Comparison of ENCODE assay signal across 12 cellular contexts in genomic region chr6:1893470-1894130, GRCh38.
A peak's percentile ranks its signal among the peaks of the same experiment; 100 is the strongest.
DNase-seq lines count a peak whose midpoint lies in the region; TF ChIP-seq lines count a peak whose summit lies in the region.
"Had no signal": no experiment of that assay in that cellular context is flagged by ENCODE, and none has a peak within 500 bp of the region (broad histone marks: within the 10 kb centered on the region; RNA-seq: fewer than 3 reads in every experiment).

No MANE protein-coding gene starts in this region.

- intact Hi-C loops in activated T-helper 2 cell treated with anti-CD3 and anti-CD28 coated beads, Interferon-gamma antibody, Interleukin-2, Interleukin-4, amounts not matched to agents 10 μg/mL and 5 μg/mL and 100 μg/mL, durations not matched to agents 14 hours and 24 hours and 36 hours (cut with micrococcal nuclease): loop anchor here (5.0 kb wide), 2 partner anchors 209 to 304 kb away; no protein-coding TSS in a partner anchor

- H3K36me3 ChIP-seq in endodermal cell (ENCODE audit: control insufficient read depth, insufficient read depth, low read length): no peaks in the 10 kb centered on the region

- 73 to 76% methylated on average over 7 to 11 of the region's 11 CpGs for WGBS in endodermal cell (ENCODE audit: insufficient coverage in 1 of 2, insufficient read length in 1 of 2), 2 experiments

- H3K4me3 ChIP-seq in GM12865 (ENCODE audit: low read depth, low read length) (no peak overlapping the region), endodermal cell (ENCODE audit: low read length) (no peak overlapping the region)
- H3K4me3 ChIP-seq: body of pancreas had no signal

- no peak overlapping the region for H3K27ac ChIP-seq in endodermal cell (ENCODE audit: low read depth, low read length)

- H3K4me1 ChIP-seq in endodermal cell (ENCODE audit: control insufficient read depth, insufficient read depth, low read length): peaks cover 2% of the 10 kb centered on the region

- peak; percentile 2 for TF ChIP-seq CTCF in GM12865 (IDR thresholded peaks at IDR 0.05; ENCODE audit: insufficient read depth, low read depth, low read length, missing control alignments)
- TF ChIP-seq CTCF in endodermal cell (conservative IDR thresholded peaks at IDR 0.05): peak; percentile 76
- TF ChIP-seq CTCF in progenitor cell of endocrine pancreas (IDR thresholded peaks at IDR 0.05; ENCODE audit: unreplicated experiment): peak; percentile 38

- H3K4me1 Mint-ChIP-seq in endodermal cell (peaks cover 8% of the 10 kb centered on the region), progenitor cell of endocrine pancreas (ENCODE audit: low read depth) (peaks cover 9% of the 10 kb centered on the region)
- H3K4me1 Mint-ChIP-seq in activated T-helper 2 cell treated with anti-CD3 and anti-CD28 coated beads, Interferon-gamma antibody, Interleukin-2, Interleukin-4, amounts not matched to agents 10 μg/mL and 5 μg/mL and 100 μg/mL, durations not matched to agents 14 hours and 24 hours and 36 hours (ENCODE audit: low read depth): peaks cover 8% of the 10 kb centered on the region

- no peaks in the 10 kb centered on the region for H3K27me3 ChIP-seq in endodermal cell (ENCODE audit: control insufficient read depth, insufficient read depth, low read length, poor library complexity, severe bottlenecking)
- H3K27me3 ChIP-seq: body of pancreas had no signal

- no peak overlapping the region for H3K9ac ChIP-seq in endodermal cell (ENCODE audit: extremely low read depth, low read length, poor library complexity, severe bottlenecking)

- no peaks in the 10 kb centered on the region for H3K9me3 ChIP-seq in endodermal cell (ENCODE audit: control insufficient read depth, low read length)
- H3K9me3 ChIP-seq: body of pancreas had no signal

- no peaks in the 10 kb centered on the region for H3K36me3 Mint-ChIP-seq in endodermal cell (ENCODE audit: low read depth)
- no peaks in the 10 kb centered on the region for H3K36me3 Mint-ChIP-seq in progenitor cell of endocrine pancreas (ENCODE audit: insufficient read depth)
- H3K36me3 Mint-ChIP-seq in activated T-helper 2 cell treated with anti-CD3 and anti-CD28 coated beads, Interferon-gamma antibody, Interleukin-2, Interleukin-4, amounts not matched to agents 10 μg/mL and 5 μg/mL and 100 μg/mL, durations not matched to agents 14 hours and 24 hours and 36 hours (ENCODE audit: low read depth): no peaks in the 10 kb centered on the region

- no peak overlapping the region for H3K27ac Mint-ChIP-seq in endodermal cell
- no peak overlapping the region for H3K27ac Mint-ChIP-seq in progenitor cell of endocrine pancreas
- H3K27ac Mint-ChIP-seq in activated T-helper 2 cell treated with anti-CD3 and anti-CD28 coated beads, Interferon-gamma antibody, Interleukin-2, Interleukin-4, amounts not matched to agents 10 μg/mL and 5 μg/mL and 100 μg/mL, durations not matched to agents 14 hours and 24 hours and 36 hours: no peak overlapping the region
- H3K27ac Mint-ChIP-seq: activated T-helper 1 cell treated with anti-CD3 and anti-CD28 coated beads, Interleukin-12 subunit alpha, Interleukin-12 subunit beta, Interleukin-2, Interleukin-4 antibody, amounts not matched to agents 30 ng/mL and 10 ng/mL and 1 ng/mL, durations not matched to agents 14 hours and 24 hours and 36 hours had no signal

- H3K27me3 Mint-ChIP-seq in endodermal cell (ENCODE audit: insufficient read depth): no peaks in the 10 kb centered on the region
- H3K27me3 Mint-ChIP-seq in progenitor cell of endocrine pancreas: peaks cover 11% of the 10 kb centered on the region
- H3K27me3 Mint-ChIP-seq in activated T-helper 2 cell treated with anti-CD3 and anti-CD28 coated beads, Interferon-gamma antibody, Interleukin-2, Interleukin-4, amounts not matched to agents 10 μg/mL and 5 μg/mL and 100 μg/mL, durations not matched to agents 14 hours and 24 hours and 36 hours (ENCODE audit: low read depth): no peaks in the 10 kb centered on the region

- H3K4me3 Mint-ChIP-seq in endodermal cell (no peak overlapping the region), progenitor cell of endocrine pancreas (ENCODE audit: low read depth) (no peak overlapping the region)
- no peak overlapping the region for H3K4me3 Mint-ChIP-seq in activated T-helper 2 cell treated with anti-CD3 and anti-CD28 coated beads, Interferon-gamma antibody, Interleukin-2, Interleukin-4, amounts not matched to agents 10 μg/mL and 5 μg/mL and 100 μg/mL, durations not matched to agents 14 hours and 24 hours and 36 hours (ENCODE audit: low read depth)
- H3K4me3 Mint-ChIP-seq: activated T-helper 1 cell treated with anti-CD3 and anti-CD28 coated beads, Interleukin-12 subunit alpha, Interleukin-12 subunit beta, Interleukin-2, Interleukin-4 antibody, amounts not matched to agents 30 ng/mL and 10 ng/mL and 1 ng/mL, durations not matched to agents 14 hours and 24 hours and 36 hours had no signal

- no peak for DNase-seq in GM12865 (ENCODE audit: low read depth)
- DNase-seq in NCI-H69 (lab: John Stamatoyannopoulos, UW): peak; percentile 27
- DNase-seq in endodermal cell: peak; percentile 79
- no peak for DNase-seq in progenitor cell of endocrine pancreas (ENCODE audit: low spot score, unreplicated experiment)
- no peak for DNase-seq in amniotic stem cell (lab: John Stamatoyannopoulos, UW)
- no peak for DNase-seq in DMS79 (lab: John Stamatoyannopoulos, UW)
- DNase-seq in activated T-helper 2 cell treated with anti-CD3 and anti-CD28 coated beads, Interferon-gamma antibody, Interleukin-2, Interleukin-4, amounts not matched to agents 10 μg/mL and 5 μg/mL and 100 μg/mL, durations not matched to agents 14 hours and 24 hours and 36 hours (ENCODE audit: low spot score): no peak
- DNase-seq: activated CD4-positive, alpha-beta T cell treated with anti-CD3 and anti-CD28 coated beads for 48 hours; HCEC 1CT; NCI-H1417 treated with DMSO at 0.1 percent for 48 hours had no signal

- no peaks in the 10 kb centered on the region for H3K9me3 Mint-ChIP-seq in endodermal cell
- H3K9me3 Mint-ChIP-seq in progenitor cell of endocrine pancreas (ENCODE audit: low read depth): no peaks in the 10 kb centered on the region
- H3K9me3 Mint-ChIP-seq in activated T-helper 2 cell treated with anti-CD3 and anti-CD28 coated beads, Interferon-gamma antibody, Interleukin-2, Interleukin-4, amounts not matched to agents 10 μg/mL and 5 μg/mL and 100 μg/mL, durations not matched to agents 14 hours and 24 hours and 36 hours: no peaks in the 10 kb centered on the region
- H3K9me3 Mint-ChIP-seq: activated T-helper 1 cell treated with anti-CD3 and anti-CD28 coated beads, Interleukin-12 subunit alpha, Interleukin-12 subunit beta, Interleukin-2, Interleukin-4 antibody, amounts not matched to agents 30 ng/mL and 10 ng/mL and 1 ng/mL, durations not matched to agents 14 hours and 24 hours and 36 hours had no signal

Comparison
In these comparisons a context has a peak if more than half of its experiments do, and no peak if none do; other contexts are left out.
1. DNase-seq: peak in NCI-H69 (single experiment) and endodermal cell (single experiment); none in GM12865 (single experiment), progenitor cell of endocrine pancreas (single experiment), amniotic stem cell (single experiment), DMS79 (single experiment) and activated T-helper 2 cell treated with anti-CD3 and anti-CD28 coated beads, Interferon-gamma antibody, Interleukin-2, Interleukin-4, amounts not matched to agents 10 μg/mL and 5 μg/mL and 100 μg/mL, durations not matched to agents 14 hours and 24 hours and 36 hours (single experiment).
2. CTCF ChIP-seq: peak in every context shown above with its lines; median percentile 76 in endodermal cell; 38 in progenitor cell of endocrine pancreas; 2 in GM12865.